In genomic region chr20:34892671-34893070, GRCh38 we compare ENCODE assay signal across 13 cellular contexts.
"Had no signal": no experiment of that assay in that cellular context is flagged by ENCODE, and none has a peak within 500 bp of the region (broad histone marks: within the 10 kb centered on the region; RNA-seq: fewer than 3 reads in every experiment).

No MANE protein-coding gene starts in this region.

- H3K4me3 Mint-ChIP-seq: effector memory CD8-positive, alpha-beta T cell; nephron progenitor cell had no signal

- H3K4me1 ChIP-seq: uterus had no signal

- H3K27me3 ChIP-seq: body of pancreas, sigmoid colon, tibial artery, uterus had no signal

- H3K27ac ChIP-seq: body of pancreas, sigmoid colon, tibial artery, uterus had no signal

- H3K27me3 Mint-ChIP-seq: effector memory CD8-positive, alpha-beta T cell had no signal

- H3K4me1 Mint-ChIP-seq: nephron progenitor cell had no signal

- ATAC-seq: body of pancreas; effector memory CD8-positive, alpha-beta T cell; left ventricle myocardium superior had no signal

- H3K9me3 Mint-ChIP-seq: effector memory CD8-positive, alpha-beta T cell had no signal

- H3K4me3 ChIP-seq: body of pancreas, sigmoid colon, tibial artery, uterus had no signal

- H3K9me3 ChIP-seq: body of pancreas, sigmoid colon, tibial artery, uterus had no signal

- DNase-seq: activated CD8-positive, alpha-beta memory T cell treated with anti-CD3 and anti-CD28 coated beads for 24 hours; body of pancreas; central memory CD4-positive, alpha-beta T cell; cortex of kidney; effector memory CD8-positive, alpha-beta T cell; kidney; left ventricle myocardium superior; mesendoderm; nephron progenitor cell; sigmoid colon; stimulated activated CD4-positive, alpha-beta T cell treated with anti-CD3 and anti-CD28 coated beads, Interleukin-2, amount 100 ng/mL, for 24 hours; tibial artery; uterus had no signal

- H3K36me3 ChIP-seq: sigmoid colon, tibial artery, uterus had no signal

- H3K27ac Mint-ChIP-seq: effector memory CD8-positive, alpha-beta T cell; nephron progenitor cell had no signal
